16 cellular contexts compared by ENCODE assay signal in genomic region chr4:177006331-177006730, GRCh38.
"Had no signal": no experiment of that assay in that cellular context is flagged by ENCODE, and none has a peak within 500 bp of the region (broad histone marks: within the 10 kb centered on the region; RNA-seq: fewer than 3 reads in every experiment).

No MANE protein-coding gene starts in this region.

- H3K27ac ChIP-seq: psoas muscle, right lobe of liver, upper lobe of right lung had no signal

- H3K27me3 Mint-ChIP-seq: activated naive CD4-positive, alpha-beta T cell treated with anti-CD3 and anti-CD28 coated beads, Interleukin-2, amount 10 ng/mL, durations not matched to agents 7 days and 5 days; central memory CD8-positive, alpha-beta T cell; natural killer cell treated with Interleukin-12 subunit alpha and Interleukin-12 subunit beta and Interleukin-15 and Interleukin-18, amount 100 ng/mL, for 72 hours; stimulated activated naive CD8-positive, alpha-beta T cell treated with anti-CD3 and anti-CD28 coated beads, Interleukin-15, Interleukin-2, amounts not matched to agents 100 ng/mL and 50 ng/mL, for 24 hours had no signal

- H3K36me3 Mint-ChIP-seq: activated naive CD4-positive, alpha-beta T cell treated with anti-CD3 and anti-CD28 coated beads, Interleukin-2, amount 10 ng/mL, durations not matched to agents 7 days and 5 days; immature natural killer cell; natural killer cell treated with Interleukin-12 subunit alpha and Interleukin-12 subunit beta and Interleukin-15 and Interleukin-18, amount 100 ng/mL, for 72 hours had no signal

- ATAC-seq: left cardiac atrium; natural killer cell treated with Interleukin-12 subunit alpha and Interleukin-12 subunit beta and Interleukin-15 and Interleukin-18, amount 100 ng/mL, for 72 hours; psoas muscle; right lobe of liver; upper lobe of right lung had no signal

- H3K9me3 Mint-ChIP-seq: activated naive CD4-positive, alpha-beta T cell treated with anti-CD3 and anti-CD28 coated beads, Interleukin-2, amount 10 ng/mL, durations not matched to agents 7 days and 5 days; activated T-helper 2 cell treated with anti-CD3 and anti-CD28 coated beads, Interferon-gamma antibody, Interleukin-2, Interleukin-4, amounts not matched to agents 10 μg/mL and 5 μg/mL and 100 μg/mL, durations not matched to agents 14 hours and 24 hours and 36 hours; central memory CD8-positive, alpha-beta T cell; stimulated activated naive CD8-positive, alpha-beta T cell treated with anti-CD3 and anti-CD28 coated beads, Interleukin-15, Interleukin-2, amounts not matched to agents 100 ng/mL and 50 ng/mL, for 24 hours; T-helper 2 cell treated with Interferon-gamma antibody and Interleukin-4, amounts not matched to agents 5 μg/mL and 100 μg/mL, for 36 hours had no signal

- DNase-seq: activated naive CD4-positive, alpha-beta T cell treated with anti-CD3 and anti-CD28 coated beads, Interleukin-2, amount 10 ng/mL, durations not matched to agents 7 days and 5 days; cortex of kidney; effector CD8-positive, alpha-beta T cell; immature natural killer cell; left cardiac atrium; nucleus accumbens; psoas muscle; right lobe of liver; stimulated activated CD4-positive, alpha-beta T cell treated with anti-CD3 and anti-CD28 coated beads, Interleukin-4, amount 100 ng/mL, for 1 hour; stimulated activated CD8-positive, alpha-beta memory T cell treated with anti-CD3 and anti-CD28 coated beads, Interleukin-4, amount 100 ng/mL, for 48 hours; upper lobe of right lung had no signal

- H3K27me3 ChIP-seq: right lobe of liver, upper lobe of right lung had no signal

- H3K9me3 ChIP-seq: psoas muscle, right lobe of liver, upper lobe of right lung had no signal

- H3K4me3 Mint-ChIP-seq: activated naive CD4-positive, alpha-beta T cell treated with anti-CD3 and anti-CD28 coated beads, Interleukin-2, amount 10 ng/mL, durations not matched to agents 7 days and 5 days; central memory CD8-positive, alpha-beta T cell; immature natural killer cell; natural killer cell treated with Interleukin-12 subunit alpha and Interleukin-12 subunit beta and Interleukin-15 and Interleukin-18, amount 100 ng/mL, for 72 hours; stimulated activated naive CD8-positive, alpha-beta T cell treated with anti-CD3 and anti-CD28 coated beads, Interleukin-15, Interleukin-2, amounts not matched to agents 100 ng/mL and 50 ng/mL, for 24 hours; T-helper 2 cell treated with Interferon-gamma antibody and Interleukin-4, amounts not matched to agents 5 μg/mL and 100 μg/mL, for 36 hours had no signal

- H3K27ac Mint-ChIP-seq: activated naive CD4-positive, alpha-beta T cell treated with anti-CD3 and anti-CD28 coated beads, Interleukin-2, amount 10 ng/mL, durations not matched to agents 7 days and 5 days; activated T-helper 2 cell treated with anti-CD3 and anti-CD28 coated beads, Interferon-gamma antibody, Interleukin-2, Interleukin-4, amounts not matched to agents 10 μg/mL and 5 μg/mL and 100 μg/mL, durations not matched to agents 14 hours and 24 hours and 36 hours; immature natural killer cell; natural killer cell treated with Interleukin-12 subunit alpha and Interleukin-12 subunit beta and Interleukin-15 and Interleukin-18, amount 100 ng/mL, for 72 hours; stimulated activated naive CD8-positive, alpha-beta T cell treated with anti-CD3 and anti-CD28 coated beads, Interleukin-15, Interleukin-2, amounts not matched to agents 100 ng/mL and 50 ng/mL, for 24 hours; T-helper 2 cell treated with Interferon-gamma antibody and Interleukin-4, amounts not matched to agents 5 μg/mL and 100 μg/mL, for 36 hours had no signal

- H3K4me1 ChIP-seq: psoas muscle, right lobe of liver, upper lobe of right lung had no signal

- H3K36me3 ChIP-seq: right lobe of liver, upper lobe of right lung had no signal

- H3K4me1 Mint-ChIP-seq: activated naive CD4-positive, alpha-beta T cell treated with anti-CD3 and anti-CD28 coated beads, Interleukin-2, amount 10 ng/mL, durations not matched to agents 7 days and 5 days; central memory CD8-positive, alpha-beta T cell; immature natural killer cell had no signal

- H3K4me3 ChIP-seq: psoas muscle, right lobe of liver, upper lobe of right lung had no signal
